Comparison of ENCODE assay signal across 10 cellular contexts in the genomic region with DNA sequence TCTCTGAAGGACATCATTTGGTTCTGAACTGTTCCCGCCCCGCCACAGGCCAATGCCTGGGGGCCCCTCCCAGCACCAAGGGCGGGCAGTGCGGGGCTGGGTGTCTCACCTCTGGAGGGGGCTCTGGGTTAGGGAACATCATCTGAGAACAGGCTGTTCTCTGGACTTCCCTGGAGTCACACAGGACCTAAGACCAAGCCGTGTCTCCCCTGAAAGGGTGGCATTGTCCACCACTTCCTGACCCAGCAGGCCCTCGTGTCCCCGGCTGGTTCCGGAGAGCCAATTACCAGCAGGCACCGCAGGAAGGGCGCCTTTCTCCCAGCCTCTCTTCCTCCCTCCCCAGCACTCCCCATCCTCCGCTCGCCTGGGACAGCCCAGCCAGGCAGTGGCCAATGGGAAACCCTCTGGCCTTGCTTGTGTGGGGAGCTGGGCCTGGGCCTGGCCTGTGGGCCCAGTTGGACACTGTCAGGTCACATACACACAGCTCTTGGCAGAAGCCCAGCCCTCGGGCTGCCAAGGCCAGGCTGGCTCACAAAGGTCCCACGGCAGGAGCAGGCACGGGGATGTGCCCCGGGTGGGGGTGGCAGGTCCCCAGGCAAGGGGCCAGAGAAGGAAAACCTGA.
DNase-seq lines count a peak whose midpoint lies in the region; ATAC-seq and TF ChIP-seq lines count a peak whose summit lies in the region.
"Had no signal": no experiment of that assay in that cellular context is flagged by ENCODE, and none has a peak within 500 bp of the region (broad histone marks: within the 10 kb centered on the region; RNA-seq: fewer than 3 reads in every experiment).

No MANE protein-coding gene starts in this region.

- no peak overlapping the region for H2BK120ac ChIP-seq in mesendoderm (ENCODE audit: low read depth, low read length)

- no peak overlapping the region for H2AK5ac ChIP-seq in mesendoderm (ENCODE audit: low read length)

- H3K79me2 ChIP-seq in PC-9 (ENCODE audit: low read depth) = no peaks in the 10 kb centered on the region
- peaks cover 2% of the 10 kb centered on the region for H3K79me2 ChIP-seq in mesendoderm (ENCODE audit: control insufficient read depth, insufficient read depth, low read length)

- BruUV-seq in PC-9 (replicated peaks; lab: Mats Ljungman, UMichigan) = no TSS peak

- intact Hi-C loops in PC-9 (cut with micrococcal nuclease; ENCODE audit: unreplicated experiment) (no loop called here), esophagus squamous epithelium (cut with DNase I) (no loop called here)

- peak; percentile 42 to 62 for DNase-seq in PC-9
- no peak for DNase-seq in esophagus squamous epithelium (lab: John Stamatoyannopoulos, UW)
- DNase-seq in mesendoderm = peak; percentile 74
- no peak for DNase-seq in NCI-H2081 treated with DMSO at 0.1 percent for 48 hours (lab: John Stamatoyannopoulos, UW)
- DNase-seq: immature natural killer cell had no signal

- H3K4me2 ChIP-seq in PC-9 (peak overlapping the region; percentile 21; the same call in 1 of the 2 replicates), mesendoderm (ENCODE audit: low read length) (no peak overlapping the region)
- H3K4me2 ChIP-seq: KMS-11 had no signal

- H3K9me2 ChIP-seq in PC-9 (ENCODE audit: insufficient read depth) = no peaks in the 10 kb centered on the region

- no peaks in the 10 kb centered on the region for H3K36me3 ChIP-seq in PC-9 (ENCODE audit: low read depth)
- H3K36me3 ChIP-seq in esophagus squamous epithelium = no peaks in the 10 kb centered on the region
- no peaks in the 10 kb centered on the region for H3K36me3 ChIP-seq in mesendoderm (ENCODE audit: control insufficient read depth, insufficient read depth, low read length)

- no peak overlapping the region for H3K4ac ChIP-seq in mesendoderm (ENCODE audit: low read depth, low read length)

- H3K27ac ChIP-seq in PC-9 (peak overlapping the region; percentile 57), esophagus squamous epithelium (peak overlapping the region in 3 of 4 donors; percentile 56 to 78 (median 70)), mesendoderm (ENCODE audit: low read depth, low read length) (no peak overlapping the region), temporal lobe (ENCODE audit: low read depth, low read length) (peak overlapping the region; percentile 86)
- H3K27ac ChIP-seq: KMS-11 had no signal

- 0 out of 2 replicates have a peak overlapping the region, but pooled peaks have one; percentile 52 for H2AFZ ChIP-seq in PC-9

- H3K27me3 ChIP-seq in PC-9 (ENCODE audit: insufficient read depth, low read depth) = no peaks in the 10 kb centered on the region
- H3K27me3 ChIP-seq in esophagus squamous epithelium = no peaks in the 10 kb centered on the region
- no peaks in the 10 kb centered on the region for H3K27me3 ChIP-seq in mesendoderm (ENCODE audit: insufficient read depth, low read length, poor library complexity)

- no peak overlapping the region for H3K18ac ChIP-seq in mesendoderm (ENCODE audit: low read length)

- H3K4me1 ChIP-seq in PC-9 (replicated peaks; ENCODE audit: insufficient read depth) (peaks cover 6% of the 10 kb centered on the region), esophagus squamous epithelium (peaks cover 0 to 12% (median 0%) of the 10 kb centered on the region in 3 donors), mesendoderm (ENCODE audit: control insufficient read depth, low read depth, low read length) (no peaks in the 10 kb centered on the region)

- ATAC-seq in GM21515 (IDR thresholded peaks at IDR 0.05; ENCODE audit: unreplicated experiment) = no peak
- no peak for ATAC-seq in HG02623 (IDR thresholded peaks at IDR 0.05; ENCODE audit: unreplicated experiment)
- ATAC-seq in GM18867 (IDR thresholded peaks at IDR 0.05; ENCODE audit: unreplicated experiment) = no peak

- no peak overlapping the region for H4K8ac ChIP-seq in mesendoderm (ENCODE audit: low read depth, low read length)

- no peak overlapping the region for H2BK5ac ChIP-seq in mesendoderm (ENCODE audit: low read length)

- H3K23ac ChIP-seq in mesendoderm (ENCODE audit: low read length) = no peak overlapping the region

- CTCF ChIA-PET in PC-9 (lab: Charles Lee) = no interaction called here

- H2BK15ac ChIP-seq in mesendoderm (replicated peaks; ENCODE audit: low read depth) = no peak overlapping the region

- H4K20me1 ChIP-seq in PC-9 (ENCODE audit: insufficient read depth) = no peaks in the 10 kb centered on the region

- peaks cover 2% of the 10 kb centered on the region; the same call in 1 of the 2 replicates for H3F3A ChIP-seq in PC-9 (ENCODE audit: insufficient read depth, low read depth)

- H3K9me3 ChIP-seq in PC-9 (ENCODE audit: insufficient read depth, low read depth) (no peaks in the 10 kb centered on the region), esophagus squamous epithelium (no peaks in the 10 kb centered on the region)

- H4K5ac ChIP-seq in mesendoderm (ENCODE audit: low read length) = no peak overlapping the region

- H3K4me3 ChIP-seq in PC-9 = peak overlapping the region; percentile 28; the same call in 1 of the 2 replicates
- no peak overlapping the region for H3K4me3 ChIP-seq in esophagus squamous epithelium
- no peak overlapping the region for H3K4me3 ChIP-seq in mesendoderm (ENCODE audit: low read length)

- H3K56ac ChIP-seq in mesendoderm (ENCODE audit: low read length) = peak overlapping the region; percentile 67

- TF ChIP-seq CTCF in PC-9 (conservative IDR thresholded peaks at IDR 0.05) (no peak), esophagus squamous epithelium (IDR thresholded peaks at IDR 0.05) (no peak)

- H3K9ac ChIP-seq in mesendoderm (ENCODE audit: low read length) = peak overlapping the region; percentile 42
- H3K9ac ChIP-seq: KMS-11 had no signal

- POLR2A ChIA-PET in PC-9 (lab: Charles Lee; ENCODE audit: unreplicated experiment) = interaction anchor here (0.7 kb wide), 1 partner anchor 46 kb away, joined by 4 read pairs; no protein-coding TSS in a partner anchor

- 40 to 81% methylated on average over 4 to 7 of the region's 16 CpGs for WGBS in esophagus squamous epithelium, 2 donors
- no CpG with 5 or more reads among the region's 16 CpGs for WGBS in mesendoderm (ENCODE audit: extremely low coverage, insufficient coverage, low lambda C conversion rate)

- H3K79me1 ChIP-seq in mesendoderm (ENCODE audit: low read length) = peaks cover 3% of the 10 kb centered on the region

- TF ChIP-seq POLR2A in esophagus squamous epithelium (IDR thresholded peaks at IDR 0.05) = no peak

Comparison
In these comparisons a context has a peak if more than half of its experiments do, and no peak if none do; other contexts are left out.
1. DNase-seq: peak in PC-9 (2 of 2) and mesendoderm (single experiment); none in esophagus squamous epithelium (single experiment) and NCI-H2081 treated with DMSO at 0.1 percent for 48 hours (single experiment).